ENCODE assay signal across 1 cellular context in the genomic region with DNA sequence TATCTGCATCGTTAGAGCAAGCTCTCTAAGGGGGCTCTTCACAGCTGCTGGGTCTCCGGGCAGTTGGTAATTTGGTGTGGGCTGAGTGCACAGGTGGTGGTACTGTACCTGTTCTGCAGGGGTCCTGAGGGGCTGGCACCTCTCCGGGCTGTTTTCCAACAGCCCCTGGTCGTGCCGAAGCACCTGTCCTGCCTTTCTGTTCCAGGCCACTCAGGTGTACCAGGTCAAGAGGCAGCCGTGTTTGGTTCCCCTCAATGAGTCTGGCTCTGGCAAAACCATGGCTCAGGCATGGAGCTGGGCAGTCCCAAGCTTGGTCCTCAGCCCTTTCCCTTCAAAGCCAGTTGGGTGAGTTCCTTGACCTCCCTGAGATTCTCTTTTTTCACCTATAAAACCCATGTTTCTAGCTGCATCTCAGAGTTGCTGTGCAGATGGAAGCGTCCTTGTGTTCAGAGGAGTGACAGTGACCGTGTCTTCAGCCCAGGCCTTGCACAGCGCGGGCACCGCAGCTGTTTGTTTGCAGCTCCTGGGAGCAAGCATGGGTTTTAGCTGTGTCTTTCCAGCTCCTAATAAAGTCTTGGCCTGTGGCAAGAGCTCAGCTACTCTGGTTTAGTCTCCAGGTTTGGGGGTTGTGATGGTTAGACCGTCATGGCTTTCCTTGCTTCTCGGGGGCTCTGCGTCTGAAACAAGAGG.
TF ChIP-seq lines count a peak whose summit lies in the region.

No MANE protein-coding gene starts in this region.

TF ChIP-seq in GM23338, 12 proteins besides CTCF, POLR2A, EP300 and RAD21 (continued from another document):
- no peak for TF ChIP-seq ZNF462 (CRISPR knock-in tag; IDR thresholded peaks at IDR 0.05)
- no peak for TF ChIP-seq ZNF114 (CRISPR knock-in tag; IDR thresholded peaks at IDR 0.05)
- TF ChIP-seq EZH2phosphoT487 (IDR thresholded peaks at IDR 0.05; ENCODE audit: unreplicated experiment) = no peak
- TF ChIP-seq JUNB (IDR thresholded peaks at IDR 0.05; ENCODE audit: unreplicated experiment) = no peak
- TF ChIP-seq, protein P1, sequence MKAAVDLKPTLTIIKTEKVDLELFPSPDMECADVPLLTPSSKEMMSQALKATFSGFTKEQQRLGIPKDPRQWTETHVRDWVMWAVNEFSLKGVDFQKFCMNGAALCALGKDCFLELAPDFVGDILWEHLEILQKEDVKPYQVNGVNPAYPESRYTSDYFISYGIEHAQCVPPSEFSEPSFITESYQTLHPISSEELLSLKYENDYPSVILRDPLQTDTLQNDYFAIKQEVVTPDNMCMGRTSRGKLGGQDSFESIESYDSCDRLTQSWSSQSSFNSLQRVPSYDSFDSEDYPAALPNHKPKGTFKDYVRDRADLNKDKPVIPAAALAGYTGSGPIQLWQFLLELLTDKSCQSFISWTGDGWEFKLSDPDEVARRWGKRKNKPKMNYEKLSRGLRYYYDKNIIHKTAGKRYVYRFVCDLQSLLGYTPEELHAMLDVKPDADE (IDR thresholded peaks at IDR 0.05) = no peak
- TF ChIP-seq REST (IDR thresholded peaks at IDR 0.05; ENCODE audit: unreplicated experiment) = no peak
- TF ChIP-seq POLR2AphosphoS5 (IDR thresholded peaks at IDR 0.05; ENCODE audit: low read depth) = no peak
- no peak for TF ChIP-seq ZNF331 (CRISPR knock-in tag; IDR thresholded peaks at IDR 0.05; ENCODE audit: low read depth)
- no peak for TF ChIP-seq CREB1 (CRISPR knock-in tag; IDR thresholded peaks at IDR 0.05; ENCODE audit: low read depth)
- TF ChIP-seq STAT1 (IDR thresholded peaks at IDR 0.05; ENCODE audit: unreplicated experiment) = no peak
- no peak for TF ChIP-seq NANOG (IDR thresholded peaks at IDR 0.05; ENCODE audit: borderline replicate concordance)
